ENCODE assay signal across 1 cellular context in the genomic region with DNA sequence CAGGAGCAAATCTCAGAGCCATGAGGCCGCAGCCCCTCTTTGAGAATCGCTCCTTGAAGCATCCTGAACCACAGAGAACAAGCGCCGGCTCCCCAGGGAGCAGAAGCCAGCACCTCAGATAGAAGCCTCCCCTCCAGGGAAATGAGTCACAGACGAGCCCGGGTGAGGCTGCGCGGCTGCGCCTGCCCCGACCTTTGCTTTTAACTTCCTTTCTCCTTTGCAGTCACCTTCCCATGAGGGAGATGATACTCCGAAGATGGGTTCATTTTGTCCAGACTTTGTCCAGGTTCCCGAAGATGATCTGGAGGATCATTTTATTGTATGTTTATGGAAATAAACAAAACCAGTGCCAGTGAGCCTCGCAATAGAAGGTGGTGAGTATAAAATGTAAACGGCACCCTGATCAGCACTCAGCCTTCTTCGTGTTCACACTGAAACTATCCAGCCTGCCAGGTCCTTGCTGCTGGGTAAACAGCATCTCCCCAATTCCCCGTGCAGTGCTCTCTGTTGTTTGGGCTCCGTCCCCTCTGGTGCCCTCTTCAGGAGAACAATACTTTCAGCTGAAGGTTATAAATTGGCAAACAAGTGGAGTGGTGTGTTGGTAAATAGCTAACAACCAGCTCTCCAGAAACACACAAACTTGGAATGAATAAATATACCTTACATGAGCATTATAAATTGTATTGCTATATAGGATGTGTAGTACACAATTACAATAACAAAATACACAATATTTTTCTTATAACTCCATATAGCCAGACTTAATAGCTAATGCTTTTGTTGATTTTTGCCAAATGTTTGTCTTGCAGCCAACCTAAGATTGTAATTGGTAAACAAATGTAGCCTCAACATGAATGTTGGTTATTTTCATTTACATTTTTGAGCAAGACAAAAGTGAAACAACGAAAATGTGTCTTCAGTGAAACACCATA.
TF ChIP-seq lines count a peak whose summit lies in the region.

No MANE protein-coding gene starts in this region.

TF ChIP-seq in IMR-90, 13 proteins besides CTCF, POLR2A, EP300 and RAD21:
- TF ChIP-seq USF2 (IDR thresholded peaks at IDR 0.05; ENCODE audit: low read depth, low read length) (no peak), SMC3 (IDR thresholded peaks at IDR 0.05; ENCODE audit: low read depth, low read length) (peak; percentile 44; the same call in 1 of the 2 replicates), MAZ (IDR thresholded peaks at IDR 0.05; ENCODE audit: borderline replicate concordance, low read depth, low read length) (peak; percentile 32; the same call in 1 of the 2 replicates)
- TF ChIP-seq, protein P1, sequence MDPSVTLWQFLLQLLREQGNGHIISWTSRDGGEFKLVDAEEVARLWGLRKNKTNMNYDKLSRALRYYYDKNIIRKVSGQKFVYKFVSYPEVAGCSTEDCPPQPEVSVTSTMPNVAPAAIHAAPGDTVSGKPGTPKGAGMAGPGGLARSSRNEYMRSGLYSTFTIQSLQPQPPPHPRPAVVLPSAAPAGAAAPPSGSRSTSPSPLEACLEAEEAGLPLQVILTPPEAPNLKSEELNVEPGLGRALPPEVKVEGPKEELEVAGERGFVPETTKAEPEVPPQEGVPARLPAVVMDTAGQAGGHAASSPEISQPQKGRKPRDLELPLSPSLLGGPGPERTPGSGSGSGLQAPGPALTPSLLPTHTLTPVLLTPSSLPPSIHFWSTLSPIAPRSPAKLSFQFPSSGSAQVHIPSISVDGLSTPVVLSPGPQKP (IDR thresholded peaks at IDR 0.05; ENCODE audit: borderline replicate concordance, low read depth, low read length), result no peak
